Comparison of ENCODE assay signal across 8 cellular contexts in the genomic region with DNA sequence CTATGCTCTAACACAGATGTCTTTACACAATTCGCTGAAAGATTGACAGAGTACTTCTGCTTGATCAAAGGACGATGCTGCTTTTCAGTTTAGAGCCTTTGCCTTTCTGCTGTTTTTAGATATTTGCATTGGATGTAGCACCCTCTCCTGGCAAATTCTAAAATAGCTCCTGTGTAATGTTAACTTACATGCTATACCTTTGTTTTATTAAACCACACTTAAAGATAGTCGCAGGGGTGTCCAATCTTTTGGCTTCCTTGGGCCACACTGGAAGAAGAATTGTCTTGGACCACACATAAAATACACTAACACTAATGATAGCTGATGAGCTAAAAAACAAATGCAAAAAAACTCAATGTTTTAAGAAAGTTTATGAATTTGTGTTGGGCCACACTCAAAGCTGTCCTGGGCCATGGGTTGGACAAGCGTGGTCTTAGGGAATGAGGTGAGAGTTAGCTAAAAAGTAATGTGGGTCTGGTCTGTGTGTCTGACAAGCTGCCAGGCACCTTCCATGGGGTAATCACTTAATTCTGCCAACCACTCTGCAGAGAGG.
DNase-seq lines count a peak whose midpoint lies in the region; ATAC-seq and TF ChIP-seq lines count a peak whose summit lies in the region.

No MANE protein-coding gene starts in this region.

- H3K36me3 ChIP-seq in neural cell (ENCODE audit: insufficient read depth, low read length), result no peaks in the 10 kb centered on the region

- no peak overlapping the region for H3K27ac ChIP-seq in neural cell (ENCODE audit: low read length)

- TF ChIP-seq RAD21 in neural cell (conservative IDR thresholded peaks at IDR 0.05), result peak; percentile 83

- H3K4me2 ChIP-seq in neural cell (ENCODE audit: low read length), result no peak overlapping the region

- no peaks in the 10 kb centered on the region for H4K20me1 ChIP-seq in neural cell (ENCODE audit: insufficient read depth)

- H3K9me3 ChIP-seq in neural cell (ENCODE audit: low read length), result no peaks in the 10 kb centered on the region

- H3K79me2 ChIP-seq in neural cell (replicated peaks; ENCODE audit: insufficient read depth, low read length), result no peaks in the 10 kb centered on the region

- DNase-seq in Ammon's horn (ENCODE audit: low spot score), result peak; percentile 80
- peak; percentile 15 for DNase-seq in GM12864 (ENCODE audit: low read depth)
- peak; percentile 61 for DNase-seq in MV-4-11 (lab: John Stamatoyannopoulos, UW)
- DNase-seq in T1000 (lab: John Stamatoyannopoulos, UW), result peak; percentile 15
- DNase-seq in fibroblast of mammary gland (ENCODE audit: low read depth), result peak; percentile 86
- DNase-seq in mesenteric fat pad (ENCODE audit: low spot score), result no peak

- no peak overlapping the region for H2AFZ ChIP-seq in neural cell (ENCODE audit: low read depth, low read length)

- no peaks in the 10 kb centered on the region for H3F3A ChIP-seq in neural cell (ENCODE audit: insufficient read depth, low read length, poor library complexity, severe bottlenecking)

- no peak overlapping the region for H3K9ac ChIP-seq in neural cell (ENCODE audit: low read length)

- no peaks in the 10 kb centered on the region for H3K27me3 ChIP-seq in neural cell (ENCODE audit: insufficient read depth, low read depth, low read length)

- TF ChIP-seq EP300 in neural cell (conservative IDR thresholded peaks at IDR 0.05; ENCODE audit: poor library complexity, severe bottlenecking), result no peak

- no peaks in the 10 kb centered on the region for H3K9me2 ChIP-seq in neural cell (ENCODE audit: insufficient read depth, low read length)

- TF ChIP-seq CTCF in GM12864 (IDR thresholded peaks at IDR 0.05; ENCODE audit: low read depth, low read length, missing control alignments) (peak; percentile 55), fibroblast of mammary gland (conservative IDR thresholded peaks at IDR 0.05; ENCODE audit: control insufficient read depth, insufficient read depth, low read depth, low read length) (peak; percentile 72), neural cell (IDR thresholded peaks at IDR 0.05; ENCODE audit: poor library complexity, severe bottlenecking) (peak; percentile 85)

- H3K4me3 ChIP-seq in GM12864 (ENCODE audit: low read depth, low read length) (no peak overlapping the region), fibroblast of mammary gland (ENCODE audit: control insufficient read depth, low read depth, low read length) (no peak overlapping the region), neural cell (ENCODE audit: low read length) (no peak overlapping the region)

- no peak for ATAC-seq in GM19324 (IDR thresholded peaks at IDR 0.05; ENCODE audit: low FRiP score, unreplicated experiment)

TF ChIP-seq in neural cell, 6 proteins besides CTCF, POLR2A, EP300 and RAD21:
- TF ChIP-seq MXI1 (conservative IDR thresholded peaks at IDR 0.05; ENCODE audit: poor library complexity, severe bottlenecking), result no peak
- TF ChIP-seq POLR2AphosphoS5 (IDR thresholded peaks at IDR 0.05), result no peak
- TF ChIP-seq TAF1 (IDR thresholded peaks at IDR 0.05; ENCODE audit: low read depth), result no peak
- peak; percentile 86 for TF ChIP-seq SMC3 (conservative IDR thresholded peaks at IDR 0.05; ENCODE audit: poor library complexity)
